ENCODE assay signal across 11 cellular contexts in genomic region chr2:173752152-173752551, GRCh38.
A peak's percentile ranks its signal among the peaks of the same experiment; 100 is the strongest.
DNase-seq lines count a peak whose midpoint lies in the region; ATAC-seq, FAIRE-seq and TF ChIP-seq lines count a peak whose summit lies in the region.
"Had no signal": no experiment of that assay in that cellular context is flagged by ENCODE, and none has a peak within 500 bp of the region (broad histone marks: within the 10 kb centered on the region; RNA-seq: fewer than 3 reads in every experiment).

No MANE protein-coding gene starts in this region.

- 63% methylated on average over 1 of the region's 1 CpG for WGBS in mammary epithelial cell (ENCODE audit: low coverage, missing lambda C conversion rate)
- 48 to 56% (median 55%) methylated on average over 1 of the region's 1 CpG for WGBS in small intestine, 3 donors

- in situ Hi-C loops in mammary epithelial cell (cut with MboI; ENCODE audit: low sequenced_read_pairs in 2 of 2): loop anchor here in 1 of 2 donors (25.0 kb wide), 1 partner anchor 310 kb away; no protein-coding TSS in a partner anchor

- H3K79me2 ChIP-seq in mammary epithelial cell (ENCODE audit: insufficient read depth, low read length): no peaks in the 10 kb centered on the region

- peak; percentile 20 for DNase-seq in SIG-M5 treated with dmso at 0.1 percent for 504 hours (lab: John Stamatoyannopoulos, UW; ENCODE audit: unreplicated experiment)
- DNase-seq in SIG-M5 (lab: John Stamatoyannopoulos, UW): no peak
- peak; percentile 20 for DNase-seq in MG63
- DNase-seq in mammary epithelial cell: no peak
- peak; percentile 13 for DNase-seq in renal cortical epithelial cell (ENCODE audit: low read depth)
- DNase-seq in SHP77 treated with DMSO at 0.1 percent for 48 hours (lab: John Stamatoyannopoulos, UW): no peak
- DNase-seq in small intestine: no peak
- DNase-seq: activated CD4-positive, alpha-beta T cell treated with anti-CD3 and anti-CD28 coated beads, Interleukin-2, amount 50 U/mL, for 1 hour; NCI-H748 treated with DMSO at 0.1 percent for 48 hours had no signal

- H3K4me3 ChIP-seq in MG63 (no peak overlapping the region), mammary epithelial cell (replicated peaks in 1 of 3; ENCODE audit: insufficient read depth in 1 of 3, low read depth in 2 of 3, low read length in 3 of 3) (no peak overlapping the region), small intestine (ENCODE audit: low read depth in 1 of 2, low read length in 2 of 2) (no peak overlapping the region)

- intact Hi-C loops in mammary epithelial cell (cut with micrococcal nuclease): loop anchor here (2.0 to 10.0 kb wide), 3 partner anchors 210 to 587 kb away; no protein-coding TSS in a partner anchor

- no peaks in the 10 kb centered on the region for H3K36me3 ChIP-seq in MG63
- H3K36me3 ChIP-seq in mammary epithelial cell (ENCODE audit: insufficient read depth, low read length): no peaks in the 10 kb centered on the region
- H3K36me3 ChIP-seq in small intestine (ENCODE audit: control insufficient read depth in 2 of 2, insufficient read depth in 2 of 2, low read length in 2 of 2): no peaks in the 10 kb centered on the region

- no peak overlapping the region for H3K9ac ChIP-seq in mammary epithelial cell (ENCODE audit: insufficient read depth, low read length)

- dilution Hi-C loops in mammary epithelial cell (cut with HindIII; ENCODE audit: low sequenced_read_pairs): no loop called here

- no peak overlapping the region for H3K4me2 ChIP-seq in mammary epithelial cell (ENCODE audit: insufficient read depth, low read depth, low read length)

- H3K27me3 ChIP-seq in MG63 (no peaks in the 10 kb centered on the region), mammary epithelial cell (ENCODE audit: insufficient read depth, low read length) (no peaks in the 10 kb centered on the region), small intestine (ENCODE audit: control insufficient read depth in 2 of 2, insufficient read depth in 2 of 2, low read length in 2 of 2) (no peaks in the 10 kb centered on the region)

- H3K27ac ChIP-seq in mammary epithelial cell (ENCODE audit: insufficient read depth, low read depth, low read length) (no peak overlapping the region), small intestine (ENCODE audit: low read depth in 1 of 2, low read length in 1 of 2) (no peak overlapping the region)

- CTCF ChIA-PET in mammary epithelial cell (lab: Charles Lee; ENCODE audit: low non-redundant PET): no interaction called here

- peak; percentile 39 to 67 for TF ChIP-seq CTCF in mammary epithelial cell (conservative IDR thresholded peaks at IDR 0.05 in 1 of 2, IDR thresholded peaks at IDR 0.05 in 1 of 2; ENCODE audit: extremely low read depth in 1 of 2, insufficient read depth in 1 of 2, low read depth in 1 of 2, low read length in 2 of 2)

- no peak for FAIRE-seq in small intestine (lab: Jason Lieb, UNC)
- FAIRE-seq: H54 had no signal

- no TSS peak for BruUV-seq in mammary epithelial cell (replicated peaks; lab: Mats Ljungman, UMichigan)

- H3K9me3 ChIP-seq in MG63 (no peaks in the 10 kb centered on the region), mammary epithelial cell (replicated peaks; ENCODE audit: insufficient read depth, low read length) (no peaks in the 10 kb centered on the region), small intestine (ENCODE audit: control insufficient read depth, low read depth) (no peaks in the 10 kb centered on the region)

- H3K4me1 ChIP-seq in mammary epithelial cell (ENCODE audit: insufficient read depth, low read length) (no peaks in the 10 kb centered on the region), small intestine (ENCODE audit: control insufficient read depth in 2 of 2, insufficient read depth in 1 of 2, low read depth in 1 of 2, low read length in 1 of 2) (no peaks in the 10 kb centered on the region)

- no peak for ATAC-seq in GM21423 (IDR thresholded peaks at IDR 0.05; ENCODE audit: unreplicated experiment)

- H4K20me1 ChIP-seq in mammary epithelial cell (ENCODE audit: insufficient read depth, low read length): no peaks in the 10 kb centered on the region

- no peak overlapping the region for H2AFZ ChIP-seq in mammary epithelial cell (ENCODE audit: low read depth, low read length)

Comparison
In these comparisons a context has a peak if more than half of its experiments do, and no peak if none do; other contexts are left out.
1. DNase-seq: peak in SIG-M5 treated with dmso at 0.1 percent for 504 hours (single experiment), MG63 (single experiment) and renal cortical epithelial cell (single experiment); none in SIG-M5 (single experiment), mammary epithelial cell (single experiment), SHP77 treated with DMSO at 0.1 percent for 48 hours (single experiment) and small intestine (single experiment).